ENCODE assay signal across 8 cellular contexts in genomic region chr2:149587950-149588487, GRCh38. TPM values are rescaled to one million over a fixed set of nuclear protein-coding genes. Genes with fewer than 3 reads are reported as not detected.
A peak's percentile ranks its signal among the peaks of the same experiment; 100 is the strongest.
DNase-seq lines count a peak whose midpoint lies in the region; ATAC-seq and TF ChIP-seq lines count a peak whose summit lies in the region.

No MANE protein-coding gene starts in this region.

- no peaks in the 10 kb centered on the region for H3K27me3 ChIP-seq in endocrine pancreas (ENCODE audit: control insufficient read depth, insufficient read depth, low read length)

- peak overlapping the region; percentile 97 for H3K4me3 ChIP-seq in endocrine pancreas (ENCODE audit: control insufficient read depth, insufficient read depth, low read length)

- peak overlapping the region; percentile 89 for H3K4me3 Mint-ChIP-seq in progenitor cell of endocrine pancreas (ENCODE audit: low read depth)

- H3K9ac ChIP-seq in endocrine pancreas (ENCODE audit: control insufficient read depth, insufficient read depth, low read length), result no peak overlapping the region

- H3K36me3 ChIP-seq in endocrine pancreas (ENCODE audit: control insufficient read depth, insufficient read depth, low read length), result no peaks in the 10 kb centered on the region

- H3K9me3 Mint-ChIP-seq in progenitor cell of endocrine pancreas (ENCODE audit: low read depth), result no peaks in the 10 kb centered on the region

- peak; percentile 26 for DNase-seq in NCI-H69 (lab: John Stamatoyannopoulos, UW)
- no peak for DNase-seq in progenitor cell of endocrine pancreas (ENCODE audit: low spot score, unreplicated experiment)
- no peak for DNase-seq in D341Med (ENCODE audit: low spot score)
- DNase-seq in GM19238 (ENCODE audit: insufficient read length, low spot score), result no peak
- DNase-seq in anterior cingulate cortex (lab: John Stamatoyannopoulos, UW), result no peak

- H3K9me3 ChIP-seq in endocrine pancreas (ENCODE audit: control insufficient read depth, low read length), result no peaks in the 10 kb centered on the region

- no peaks in the 10 kb centered on the region for H3K27me3 Mint-ChIP-seq in progenitor cell of endocrine pancreas

- H3K4me1 Mint-ChIP-seq in progenitor cell of endocrine pancreas (ENCODE audit: low read depth), result peaks cover 19% of the 10 kb centered on the region

- H3K4me1 ChIP-seq in endocrine pancreas (ENCODE audit: control insufficient read depth, insufficient read depth, low read length), result peaks cover 8% of the 10 kb centered on the region

- peak overlapping the region; percentile 98 for H3K27ac Mint-ChIP-seq in progenitor cell of endocrine pancreas

- ATAC-seq in GM18499 (IDR thresholded peaks at IDR 0.05; ENCODE audit: insufficient read depth, unreplicated experiment) (peak; percentile 15), GM21825 (IDR thresholded peaks at IDR 0.05; ENCODE audit: unreplicated experiment) (peak; percentile 23)

- peaks cover 8% of the 10 kb centered on the region for H3K36me3 Mint-ChIP-seq in progenitor cell of endocrine pancreas (ENCODE audit: insufficient read depth)

- TF ChIP-seq CTCF in progenitor cell of endocrine pancreas (IDR thresholded peaks at IDR 0.05; ENCODE audit: unreplicated experiment), result no peak

RNA-seq across cellular contexts. Expression of gene MMADHC, which starts 0.4 kb away (rescaled TPM):
- total RNA-seq in progenitor cell of endocrine pancreas, result 80.0 and 83.9 TPM in 2 replicates
